Comparison of ENCODE assay signal across 10 cellular contexts in genomic region chr3:112117826-112118571, GRCh38. TPM values are rescaled to one million over a fixed set of nuclear protein-coding genes. Genes with fewer than 3 reads are reported as not detected.
DNase-seq lines count a peak whose midpoint lies in the region; ATAC-seq and TF ChIP-seq lines count a peak whose summit lies in the region.
"Had no signal": no experiment of that assay in that cellular context is flagged by ENCODE, and none has a peak within 500 bp of the region (broad histone marks: within the 10 kb centered on the region; RNA-seq: fewer than 3 reads in every experiment).

No MANE protein-coding gene starts in this region.

- H4K20me1 ChIP-seq in DOHH2 (ENCODE audit: control insufficient read depth, insufficient read depth, low read depth, low read length): no peaks in the 10 kb centered on the region
- H4K20me1 ChIP-seq in GM23338 (replicated peaks; ENCODE audit: insufficient read depth): no peaks in the 10 kb centered on the region

- peak overlapping the region; percentile 99 for H3K27ac ChIP-seq in DOHH2 (ENCODE audit: low read depth, low read length)
- no peak overlapping the region for H3K27ac ChIP-seq in GM23338 (ENCODE audit: low read depth)
- H3K27ac ChIP-seq in Peyer's patch: peak overlapping the region in 1 of 4 donors; percentile 20
- H3K27ac ChIP-seq: ovary had no signal

- peaks cover 14% of the 10 kb centered on the region; the same call in 2 of the 3 replicates for H3K36me3 Mint-ChIP-seq in GM23338 (ENCODE audit: low read depth)

- peaks cover 18% of the 10 kb centered on the region for H3K79me2 ChIP-seq in DOHH2 (ENCODE audit: control insufficient read depth, low read length)
- H3K79me2 ChIP-seq in GM23338 (replicated peaks; ENCODE audit: insufficient read depth): no peaks in the 10 kb centered on the region

- no peak overlapping the region for H3K4me3 Mint-ChIP-seq in GM23338

- H3K4me2 ChIP-seq in DOHH2 (ENCODE audit: low read length): peak overlapping the region; percentile 82
- H3K4me2 ChIP-seq in GM23338: no peak overlapping the region

- H3K4me3 ChIP-seq in DOHH2 (ENCODE audit: low read length) (peak overlapping the region; percentile 65), GM23338 (no peak overlapping the region), Peyer's patch (no peak overlapping the region)
- H3K4me3 ChIP-seq: ovary had no signal

- H3K36me3 ChIP-seq in DOHH2 (ENCODE audit: control insufficient read depth, low read length) (peaks cover 65% of the 10 kb centered on the region), GM23338 (ENCODE audit: insufficient read depth) (no peaks in the 10 kb centered on the region; the same call in none of the 2 replicates), Peyer's patch (no peaks in the 10 kb centered on the region)
- H3K36me3 ChIP-seq: ovary had no signal

- H2AFZ ChIP-seq in GM23338: no peak overlapping the region

- ATAC-seq in GM23338: peak; percentile 91
- no peak for ATAC-seq in GM18873 (IDR thresholded peaks at IDR 0.05; ENCODE audit: low FRiP score, unreplicated experiment)
- ATAC-seq in esophagus mucosa: no peak
- ATAC-seq in HG03175 (IDR thresholded peaks at IDR 0.05; ENCODE audit: unreplicated experiment): no peak

- H3K27ac Mint-ChIP-seq in GM23338: peak overlapping the region; percentile 14; the same call in 1 of the 2 replicates

- TF ChIP-seq CTCF in DOHH2 (IDR thresholded peaks at IDR 0.05; ENCODE audit: low read depth, low read length, poor library complexity, severe bottlenecking) (peak; percentile 37), GM23338 (conservative IDR thresholded peaks at IDR 0.05; ENCODE audit: low read depth in 2 of 2) (peak in 1 of 2 experiments; percentile 24; a peak in 1 of 4 replicates), Peyer's patch (IDR thresholded peaks at IDR 0.05) (peak in 1 of 6 experiments; percentile 6)

- no peaks in the 10 kb centered on the region for H3K9me3 Mint-ChIP-seq in GM23338

- H3K4me1 Mint-ChIP-seq in GM23338: peaks cover 15% of the 10 kb centered on the region

- H3K4me1 ChIP-seq in DOHH2 (ENCODE audit: control insufficient read depth, low read length) (peaks cover 100% of the 10 kb centered on the region), GM23338 (ENCODE audit: insufficient read depth) (peaks cover 17% of the 10 kb centered on the region), Peyer's patch (no peaks in the 10 kb centered on the region)

- no peaks in the 10 kb centered on the region for H3K9me3 ChIP-seq in DOHH2 (ENCODE audit: control insufficient read depth, insufficient read depth, low read length)
- H3K9me3 ChIP-seq in Peyer's patch: no peaks in the 10 kb centered on the region
- H3K9me3 ChIP-seq: ovary had no signal

- H3F3A ChIP-seq in DOHH2 (ENCODE audit: control insufficient read depth, insufficient read depth) (peaks cover 89% of the 10 kb centered on the region), GM23338 (replicated peaks; ENCODE audit: low read depth) (no peaks in the 10 kb centered on the region)

- DNase-seq in GM23338 (ENCODE audit: low spot score): peak; percentile 57
- peak in 2 of 3 donors; percentile 62 to 68 for DNase-seq in Peyer's patch
- DNase-seq in islet precursor cell: peak; percentile 54
- no peak for DNase-seq in activated CD8-positive, alpha-beta memory T cell treated with anti-CD3 and anti-CD28 coated beads for 24 hours
- DNase-seq: DND-41, ovary had no signal

- H3K27me3 ChIP-seq in DOHH2 (ENCODE audit: control insufficient read depth, low read length) (no peaks in the 10 kb centered on the region), GM23338 (ENCODE audit: insufficient read depth) (no peaks in the 10 kb centered on the region), Peyer's patch (no peaks in the 10 kb centered on the region)
- H3K27me3 ChIP-seq: ovary had no signal

- no peak for TF ChIP-seq POLR2A in Peyer's patch (IDR thresholded peaks at IDR 0.05)

- H3K9me2 ChIP-seq in DOHH2 (replicated peaks; ENCODE audit: control insufficient read depth, low read length) (no peaks in the 10 kb centered on the region), GM23338 (ENCODE audit: insufficient read depth) (no peaks in the 10 kb centered on the region)

- peaks cover 3% of the 10 kb centered on the region for H3K27me3 Mint-ChIP-seq in GM23338 (ENCODE audit: insufficient read depth, low read depth, poor library complexity)

TF ChIP-seq in GM23338, 12 proteins besides CTCF, POLR2A, EP300 and RAD21 (continues in another document):
- TF ChIP-seq ZNF114 (CRISPR knock-in tag; IDR thresholded peaks at IDR 0.05) (no peak), ZNF462 (CRISPR knock-in tag; IDR thresholded peaks at IDR 0.05) (0 out of 2 replicates have a peak, but pooled peaks have one; percentile 8), ZNF331 (CRISPR knock-in tag; IDR thresholded peaks at IDR 0.05; ENCODE audit: low read depth) (no peak), EZH2 (IDR thresholded peaks at IDR 0.05; ENCODE audit: low read depth, unreplicated experiment) (no peak)

RNA-seq across cellular contexts. Expression of gene GCSAM, which starts 15.0 kb away (rescaled TPM):
- not detected in 2 replicates for total RNA-seq in GM23338 (2014; rRNA removed; shearing (Covaris generic))
- polyA plus RNA-seq in GM23338 (2016; fragmentation: Nextera tagmentation; extraction: Ambion mirVana): 0.73 and 0.86 TPM in 2 replicates
- total RNA-seq in Peyer's patch (1 to 10 TPM in 1 of 4 donors, under 1 TPM in 1, not detected in 2; 0.40 to 5.8 TPM), esophagus mucosa (1.1 TPM)

RNA-seq across cellular contexts. Expression of gene C3orf52, which starts 31.8 kb away (rescaled TPM):
- 14.1 and 16.6 TPM in 2 replicates for total RNA-seq in GM23338 (2014; rRNA removed; shearing (Covaris generic))
- polyA plus RNA-seq in GM23338 (2016; fragmentation: Nextera tagmentation; extraction: Ambion mirVana): 7.9 and 8.1 TPM in 2 replicates
- total RNA-seq in Peyer's patch (10 to 100 TPM; 13.2 to 31.0 (median 25.9) TPM), esophagus mucosa (3.3 TPM)
